ENCODE assay signal across 27 cellular contexts in the genomic region with DNA sequence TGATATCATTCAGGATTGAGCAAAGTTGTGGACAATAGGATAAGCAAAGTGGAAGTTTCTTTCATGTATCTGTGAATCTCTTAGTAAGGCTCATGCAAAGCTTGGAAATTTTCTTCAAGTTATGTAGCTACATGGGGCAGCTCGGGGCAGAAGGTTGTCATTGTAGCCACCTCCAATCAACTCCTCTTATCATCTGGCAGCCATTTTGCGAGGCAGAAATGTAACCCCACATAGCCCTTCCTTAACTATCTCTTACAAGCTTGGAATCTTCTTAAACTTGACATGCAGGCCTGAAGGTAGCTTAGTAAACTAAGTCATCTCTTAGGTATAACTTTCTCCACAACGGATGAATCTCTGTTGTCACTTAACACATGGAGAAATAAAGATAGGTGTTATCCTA.
"Had no signal": no experiment of that assay in that cellular context is flagged by ENCODE, and none has a peak within 500 bp of the region (broad histone marks: within the 10 kb centered on the region; RNA-seq: fewer than 3 reads in every experiment).

No MANE protein-coding gene starts in this region.

- H3K4me3 Mint-ChIP-seq: naive thymus-derived CD4-positive, alpha-beta T cell; natural killer cell treated with Interleukin-12 subunit alpha and Interleukin-12 subunit beta and Interleukin-15 and Interleukin-18, amount 100 ng/mL, for 72 hours; stimulated activated memory B cell treated with anti-CD40 and anti-IgM and Interleukin-4, amounts not matched to agents 10 μg/mL and 1 μg/mL and 100 μg/mL, for 72 hours; stimulated activated naive CD8-positive, alpha-beta T cell treated with anti-CD3 and anti-CD28 coated beads, Interleukin-15, amount 100 ng/mL, for 72 hours had no signal

- ATAC-seq: heart right ventricle; left colon; left lung; lower lobe of right lung; mucosa of descending colon; naive thymus-derived CD4-positive, alpha-beta T cell; natural killer cell treated with Interleukin-12 subunit alpha and Interleukin-12 subunit beta and Interleukin-15 and Interleukin-18, amount 100 ng/mL, for 72 hours; right lobe of liver; stimulated activated memory B cell treated with anti-CD40 and anti-IgM and Interleukin-4, amounts not matched to agents 10 μg/mL and 1 μg/mL and 100 μg/mL, for 72 hours; stimulated activated naive CD8-positive, alpha-beta T cell treated with anti-CD3 and anti-CD28 coated beads, Interleukin-15, amount 100 ng/mL, for 72 hours; upper lobe of right lung had no signal

- H3K4me1 Mint-ChIP-seq: naive thymus-derived CD4-positive, alpha-beta T cell; stimulated activated memory B cell treated with anti-CD40 and anti-IgM and Interleukin-4, amounts not matched to agents 10 μg/mL and 1 μg/mL and 100 μg/mL, for 72 hours; stimulated activated naive CD8-positive, alpha-beta T cell treated with anti-CD3 and anti-CD28 coated beads, Interleukin-15, amount 100 ng/mL, for 72 hours had no signal

- H3K4me3 ChIP-seq: heart right ventricle, left lung, lower lobe of right lung, mucosa of descending colon, right atrium auricular region, right lobe of liver, smooth muscle cell, tibial nerve, upper lobe of right lung had no signal

- H3K27me3 Mint-ChIP-seq: naive thymus-derived CD4-positive, alpha-beta T cell; natural killer cell treated with Interleukin-12 subunit alpha and Interleukin-12 subunit beta and Interleukin-15 and Interleukin-18, amount 100 ng/mL, for 72 hours; stimulated activated memory B cell treated with anti-CD40 and anti-IgM and Interleukin-4, amounts not matched to agents 10 μg/mL and 1 μg/mL and 100 μg/mL, for 72 hours; stimulated activated naive CD8-positive, alpha-beta T cell treated with anti-CD3 and anti-CD28 coated beads, Interleukin-15, amount 100 ng/mL, for 72 hours had no signal

- H3K4me1 ChIP-seq: heart right ventricle, lower lobe of right lung, parathyroid adenoma, right atrium auricular region, right lobe of liver, tibial nerve had no signal

- H2AFZ ChIP-seq: parathyroid adenoma had no signal

- H3K27ac ChIP-seq: heart right ventricle, left lung, lower lobe of right lung, neutrophil, parathyroid adenoma, right atrium auricular region, right lobe of liver, tibial nerve, upper lobe of right lung had no signal

- H3K9me3 Mint-ChIP-seq: stimulated activated memory B cell treated with anti-CD40 and anti-IgM and Interleukin-4, amounts not matched to agents 10 μg/mL and 1 μg/mL and 100 μg/mL, for 72 hours had no signal

- H3K9ac ChIP-seq: parathyroid adenoma had no signal

- H3K36me3 ChIP-seq: heart right ventricle, left lung, lower lobe of right lung, neutrophil, right atrium auricular region, right lobe of liver, tibial nerve, upper lobe of right lung had no signal

- H3K4me2 ChIP-seq: smooth muscle cell had no signal

- H3K79me2 ChIP-seq: parathyroid adenoma had no signal

- H3K27me3 ChIP-seq: heart right ventricle, left lung, neutrophil, right atrium auricular region, right lobe of liver, tibial nerve, upper lobe of right lung had no signal

- H3K9me3 ChIP-seq: neutrophil, right lobe of liver, upper lobe of right lung had no signal

- DNase-seq: heart right ventricle; hippocampal formation; kidney; left colon; left lung; lower lobe of right lung; mammary epithelial cell; midbrain; mucosa of descending colon; naive thymus-derived CD4-positive, alpha-beta T cell; occipital lobe; right lobe of liver; stimulated activated CD4-positive, alpha-beta T cell treated with anti-CD3 and anti-CD28 coated beads, Interleukin-1b, Interleukin-23, amount 100 ng/mL, for 48 hours; stimulated activated CD4-positive, alpha-beta T cell treated with anti-CD3 and anti-CD28 coated beads, Interleukin-2, amount 100 ng/mL, for 48 hours; stimulated activated CD4-positive, alpha-beta T cell treated with anti-CD3 and anti-CD28 coated beads, Interleukin-4, amount 100 ng/mL, for 4 hours; stimulated activated CD8-positive, alpha-beta memory T cell treated with anti-CD3 and anti-CD28 coated beads, Interleukin-4, amount 100 ng/mL, for 48 hours; stimulated activated naive CD4-positive, alpha-beta T cell treated with Interleukin-2 at 50 U/mL for 16 hours; stimulated activated naive CD8-positive, alpha-beta T cell treated with anti-CD3 and anti-CD28 coated beads, Interleukin-15, amount 100 ng/mL, for 72 hours; substantia nigra; upper lobe of right lung had no signal

- H3K27ac Mint-ChIP-seq: naive thymus-derived CD4-positive, alpha-beta T cell; natural killer cell treated with Interleukin-12 subunit alpha and Interleukin-12 subunit beta and Interleukin-15 and Interleukin-18, amount 100 ng/mL, for 72 hours; stimulated activated memory B cell treated with anti-CD40 and anti-IgM and Interleukin-4, amounts not matched to agents 10 μg/mL and 1 μg/mL and 100 μg/mL, for 72 hours; stimulated activated naive CD8-positive, alpha-beta T cell treated with anti-CD3 and anti-CD28 coated beads, Interleukin-15, amount 100 ng/mL, for 72 hours had no signal

- H3K36me3 Mint-ChIP-seq: naive thymus-derived CD4-positive, alpha-beta T cell; stimulated activated memory B cell treated with anti-CD40 and anti-IgM and Interleukin-4, amounts not matched to agents 10 μg/mL and 1 μg/mL and 100 μg/mL, for 72 hours had no signal
